27 cellular contexts compared by ENCODE assay signal in the genomic region with DNA sequence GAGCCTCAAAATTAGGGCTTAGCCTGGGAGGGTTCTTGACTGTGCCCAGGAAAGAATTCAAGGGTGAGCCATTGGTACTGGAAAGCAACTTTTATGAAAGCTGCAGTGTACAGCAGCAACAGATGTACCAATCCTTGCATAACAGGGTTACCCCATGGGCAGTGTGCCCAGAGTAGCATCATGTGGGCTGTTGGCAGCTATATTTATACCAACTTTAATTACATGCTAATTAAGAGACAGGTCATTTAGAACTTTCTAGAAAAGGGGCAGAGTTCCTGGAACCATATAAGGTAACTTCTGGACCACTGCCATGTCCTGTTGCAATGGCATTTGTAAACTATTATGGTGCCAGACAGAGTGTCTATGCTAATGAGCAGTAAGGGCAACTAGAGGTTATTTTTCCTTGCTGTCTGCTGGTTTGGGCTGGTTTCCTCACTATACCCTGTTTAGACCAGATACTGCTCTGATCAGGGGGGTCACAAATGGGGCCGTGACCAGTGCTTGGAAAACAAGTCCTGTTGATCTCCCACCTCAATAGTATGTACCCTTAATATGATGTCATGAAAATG.
DNase-seq lines count a peak whose midpoint lies in the region; ATAC-seq lines count a peak whose summit lies in the region.
"Had no signal": no experiment of that assay in that cellular context is flagged by ENCODE, and none has a peak within 500 bp of the region (broad histone marks: within the 10 kb centered on the region; RNA-seq: fewer than 3 reads in every experiment).

No MANE protein-coding gene starts in this region.

- DNase-seq in NCI-H2171 treated with DMSO at 0.1 percent for 48 hours (lab: John Stamatoyannopoulos, UW) (peak; percentile 19), NCI-H2171 (lab: John Stamatoyannopoulos, UW) (no peak), astrocyte of the hippocampus (ENCODE audit: low read depth, low spot score) (peak; percentile 24), fibroblast of the conjunctiva (ENCODE audit: low read depth) (peak; percentile 0), sciatic nerve (ENCODE audit: low spot score) (no peak), Ammon's horn (ENCODE audit: low spot score) (no peak)
- no peak for DNase-seq in stimulated activated CD4-positive, alpha-beta T cell treated with anti-CD3 and anti-CD28 coated beads, Interleukin-4, amount 100 ng/mL, for 24 hours
- DNase-seq: 8988T; activated CD4-positive, alpha-beta T cell treated with anti-CD3 and anti-CD28 coated beads for 36 hours; activated CD8-positive, alpha-beta T cell treated with anti-CD3 and anti-CD28 coated beads for 36 hours; activated naive CD4-positive, alpha-beta T cell treated with anti-CD3 and anti-CD28 coated beads, Interleukin-2, amount 10 ng/mL, durations not matched to agents 7 days and 5 days; cortex of kidney; DMS79 treated with DMSO at 0.1 percent for 48 hours; effector memory CD4-positive, alpha-beta T cell; gastrocnemius medialis; GF-D8; hippocampal formation; lower lobe of right lung; naive thymus-derived CD8-positive, alpha-beta T cell; NCI-H1105; NCI-H187 treated with DMSO at 0.1 percent for 48 hours; NCI-H748 treated with DMSO at 0.1 percent for 48 hours; SHP77; trophoblast cell had no signal

- intact Hi-C loops in sciatic nerve (cut with DNase I), result no loop called here

- no peak for ATAC-seq in HG02571 (IDR thresholded peaks at IDR 0.05; ENCODE audit: unreplicated experiment)
- ATAC-seq in sciatic nerve, result no peak
- ATAC-seq: activated CD4-positive, alpha-beta T cell treated with anti-CD3 and anti-CD28 coated beads for 36 hours; activated CD8-positive, alpha-beta T cell treated with anti-CD3 and anti-CD28 coated beads for 36 hours; gastrocnemius medialis; naive thymus-derived CD8-positive, alpha-beta T cell; Panc1; stimulated activated memory B cell treated with anti-CD40 and anti-IgM and Interleukin-4, amounts not matched to agents 10 μg/mL and 1 μg/mL and 100 μg/mL, for 72 hours had no signal

Comparison
In these comparisons a context has a peak if more than half of its experiments do, and no peak if none do; other contexts are left out.
1. DNase-seq: peak in NCI-H2171 treated with DMSO at 0.1 percent for 48 hours (single experiment), astrocyte of the hippocampus (single experiment) and fibroblast of the conjunctiva (single experiment); none in NCI-H2171 (single experiment), sciatic nerve (single experiment), Ammon's horn (single experiment) and stimulated activated CD4-positive, alpha-beta T cell treated with anti-CD3 and anti-CD28 coated beads, Interleukin-4, amount 100 ng/mL, for 24 hours (single experiment).